Comparison of ENCODE assay signal across 16 cellular contexts in genomic region chr14:29311983-29312382, GRCh38.
"Had no signal": no experiment of that assay in that cellular context is flagged by ENCODE, and none has a peak within 500 bp of the region (broad histone marks: within the 10 kb centered on the region; RNA-seq: fewer than 3 reads in every experiment).

No MANE protein-coding gene starts in this region.

- H3K9me3 ChIP-seq: ascending aorta, heart left ventricle, lower lobe of right lung, sigmoid colon, thoracic aorta, upper lobe of right lung had no signal

- H3K4me3 ChIP-seq: ascending aorta, heart left ventricle, lower lobe of right lung, sigmoid colon, thoracic aorta, upper lobe of right lung had no signal

- FAIRE-seq: colon, endometrium had no signal

- DNase-seq: activated CD4-positive, CD25-positive, alpha-beta regulatory T cell treated with anti-CD3 and anti-CD28 coated beads, Interleukin-2, amount 50 U/mL, for 72 hours; activated naive CD4-positive, alpha-beta T cell treated with Interleukin-2 at 50 U/mL for 16 hours; activated T-cell treated with anti-CD3 and anti-CD28 coated beads for 4 hours; foreskin melanocyte; heart left ventricle; immature natural killer cell; left colon; lower lobe of right lung; sigmoid colon; stimulated activated CD4-positive, alpha-beta T cell treated with anti-CD3 and anti-CD28 coated beads, Interleukin-1b, Interleukin-23, amount 100 ng/mL, for 48 hours; T-helper 9 cell; upper lobe of right lung had no signal

- H3K27ac ChIP-seq: ascending aorta, heart left ventricle, lower lobe of right lung, sigmoid colon, thoracic aorta, upper lobe of right lung had no signal

- H3K27me3 ChIP-seq: ascending aorta, heart left ventricle, sigmoid colon, upper lobe of right lung had no signal

- H3K36me3 ChIP-seq: ascending aorta, heart left ventricle, lower lobe of right lung, sigmoid colon, thoracic aorta, upper lobe of right lung had no signal

- H3K4me1 ChIP-seq: ascending aorta, heart left ventricle, lower lobe of right lung, sigmoid colon, upper lobe of right lung had no signal
